ENCODE assay signal across 17 cellular contexts in the genomic region with DNA sequence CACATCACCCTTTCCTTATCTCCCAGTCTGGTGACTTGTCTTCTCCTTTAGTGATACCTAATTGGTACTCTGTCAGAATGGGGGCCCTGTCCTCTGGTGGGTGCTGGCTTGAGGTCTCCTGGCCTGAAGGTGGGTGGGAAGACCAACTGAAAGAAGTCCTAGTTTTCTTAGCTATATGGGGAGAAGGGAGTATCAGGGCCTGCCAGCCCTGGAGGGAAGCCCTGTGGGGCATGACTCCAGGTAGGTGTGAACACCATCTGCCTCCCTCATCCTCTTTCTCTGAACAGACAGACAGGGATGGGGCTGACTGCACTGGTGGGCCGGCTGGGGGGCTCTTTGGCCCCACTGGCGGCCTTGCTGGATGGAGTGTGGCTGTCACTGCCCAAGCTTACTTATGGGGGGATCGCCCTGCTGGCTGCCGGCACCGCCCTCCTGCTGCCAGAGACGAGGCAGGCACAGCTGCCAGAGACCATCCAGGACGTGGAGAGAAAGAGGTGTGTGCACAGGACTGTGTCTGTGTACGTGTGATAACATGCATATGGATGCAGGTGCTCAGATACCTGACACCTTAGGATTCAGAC. TPM values are rescaled to one million over a fixed set of nuclear protein-coding genes. Genes with fewer than 3 reads are reported as not detected.
DNase-seq lines count a peak whose midpoint lies in the region; FAIRE-seq and TF ChIP-seq lines count a peak whose summit lies in the region.
"Had no signal": no experiment of that assay in that cellular context is flagged by ENCODE, and none has a peak within 500 bp of the region (broad histone marks: within the 10 kb centered on the region; RNA-seq: fewer than 3 reads in every experiment).

No MANE protein-coding gene starts in this region.

- no peak overlapping the region for H2AFZ ChIP-seq in neural progenitor cell (replicated peaks)
- H2AFZ ChIP-seq: GM23248 had no signal

- H3K27ac ChIP-seq in neural progenitor cell (no peak overlapping the region), right atrium auricular region (no peak overlapping the region), small intestine (ENCODE audit: low read depth in 1 of 2, low read length in 1 of 2) (no peak overlapping the region)
- H3K27ac ChIP-seq: BLaER1 treated with 17β-estradiol and CSF1 and Interleukin-3, amounts not matched to agents 10 nM and 100 nM; GM23248 had no signal

- no peak overlapping the region for H3K9ac ChIP-seq in neural progenitor cell
- H3K9ac ChIP-seq: BLaER1 treated with 17β-estradiol and CSF1 and Interleukin-3, amounts not matched to agents 10 nM and 100 nM; GM23248 had no signal

- no peak overlapping the region for H3K4me2 ChIP-seq in neural progenitor cell
- H3K4me2 ChIP-seq: BLaER1 treated with 17β-estradiol and CSF1 and Interleukin-3, amounts not matched to agents 10 nM and 100 nM had no signal

- H3K4me3 Mint-ChIP-seq in neural progenitor cell = no peak overlapping the region
- H3K4me3 Mint-ChIP-seq: CD4-positive, CD25-positive, alpha-beta regulatory T cell; H9 had no signal

- H3K36me3 ChIP-seq in neural progenitor cell (no peaks in the 10 kb centered on the region), right atrium auricular region (no peaks in the 10 kb centered on the region), small intestine (ENCODE audit: control insufficient read depth in 2 of 2, insufficient read depth in 2 of 2, low read length in 2 of 2) (no peaks in the 10 kb centered on the region)
- H3K36me3 ChIP-seq: BLaER1 treated with 17β-estradiol and CSF1 and Interleukin-3, amounts not matched to agents 10 nM and 100 nM had no signal

- peaks cover 10% of the 10 kb centered on the region for H3K27me3 Mint-ChIP-seq in neural progenitor cell (ENCODE audit: insufficient read depth, low read depth)
- H3K27me3 Mint-ChIP-seq: CD4-positive, CD25-positive, alpha-beta regulatory T cell had no signal

- FAIRE-seq in urothelium cell line (lab: Jason Lieb, UNC) (peak; percentile 61), small intestine (lab: Jason Lieb, UNC) (no peak)
- FAIRE-seq: GM12891 had no signal

- peaks cover 3% of the 10 kb centered on the region for H3F3A ChIP-seq in neural progenitor cell (ENCODE audit: low read depth)

- no peaks in the 10 kb centered on the region for H3K36me3 Mint-ChIP-seq in neural progenitor cell
- H3K36me3 Mint-ChIP-seq: CD4-positive, CD25-positive, alpha-beta regulatory T cell had no signal

- peak; percentile 59 for DNase-seq in activated effector memory CD4-positive, alpha-beta T cell treated with anti-CD3 and anti-CD28 coated beads, Interleukin-2, amount 50 U/mL, for 16 hours
- no peak for DNase-seq in activated effector memory CD4-positive, alpha-beta T cell treated with Interleukin-2 at 50 U/mL for 16 hours
- DNase-seq in NCI-H69 (lab: John Stamatoyannopoulos, UW) (peak; percentile 33), neural progenitor cell (ENCODE audit: low spot score) (no peak), urothelium cell line (ENCODE audit: low spot score) (no peak), right atrium auricular region (ENCODE audit: low spot score) (no peak), UCSD-AML1 (lab: John Stamatoyannopoulos, UW; ENCODE audit: unreplicated experiment) (no peak), small intestine (no peak)
- DNase-seq: 8988T; ACHN; CD4-positive, CD25-positive, alpha-beta regulatory T cell; DMS53; GM23248; H9 had no signal

- H4K20me1 ChIP-seq in neural progenitor cell (ENCODE audit: low read depth) = no peaks in the 10 kb centered on the region
- H4K20me1 ChIP-seq: BLaER1 treated with 17β-estradiol and CSF1 and Interleukin-3, amounts not matched to agents 10 nM and 100 nM had no signal

- no peaks in the 10 kb centered on the region for H3K79me2 ChIP-seq in neural progenitor cell (ENCODE audit: low read depth)

- H3K4me1 ChIP-seq in neural progenitor cell (peaks cover 5% of the 10 kb centered on the region), right atrium auricular region (peaks cover 0 to 10% of the 10 kb centered on the region in 2 donors), small intestine (ENCODE audit: control insufficient read depth in 2 of 2, insufficient read depth in 1 of 2, low read depth in 1 of 2, low read length in 1 of 2) (peaks cover 0 to 4% of the 10 kb centered on the region in 2 donors)

- TF ChIP-seq CTCF in neural progenitor cell (IDR thresholded peaks at IDR 0.05) (no peak), right atrium auricular region (IDR thresholded peaks at IDR 0.05) (no peak)

- H3K4me3 ChIP-seq in neural progenitor cell (no peak overlapping the region), right atrium auricular region (no peak overlapping the region), small intestine (ENCODE audit: low read depth in 1 of 2, low read length in 2 of 2) (no peak overlapping the region)
- H3K4me3 ChIP-seq: BLaER1 treated with 17β-estradiol and CSF1 and Interleukin-3, amounts not matched to agents 10 nM and 100 nM; GM23248 had no signal

- peaks cover 2% of the 10 kb centered on the region for H3K4me1 Mint-ChIP-seq in neural progenitor cell

- 73 to 81% (median 76%) methylated on average over 8 of the region's 8 CpGs for WGBS in small intestine, 3 donors

- H3K9me3 Mint-ChIP-seq in neural progenitor cell = no peaks in the 10 kb centered on the region
- H3K9me3 Mint-ChIP-seq: CD4-positive, CD25-positive, alpha-beta regulatory T cell; H9 had no signal

- H3K27ac Mint-ChIP-seq in neural progenitor cell = peak overlapping the region; percentile 53
- H3K27ac Mint-ChIP-seq: CD4-positive, CD25-positive, alpha-beta regulatory T cell had no signal

- H3K9me3 ChIP-seq in neural progenitor cell (ENCODE audit: low read depth) = no peaks in the 10 kb centered on the region
- no peaks in the 10 kb centered on the region for H3K9me3 ChIP-seq in right atrium auricular region
- no peaks in the 10 kb centered on the region for H3K9me3 ChIP-seq in small intestine (ENCODE audit: control insufficient read depth, low read depth)
- H3K9me3 ChIP-seq: BLaER1 treated with 17β-estradiol and CSF1 and Interleukin-3, amounts not matched to agents 10 nM and 100 nM had no signal

- no peaks in the 10 kb centered on the region for H3K27me3 ChIP-seq in neural progenitor cell
- H3K27me3 ChIP-seq in right atrium auricular region = no peaks in the 10 kb centered on the region
- H3K27me3 ChIP-seq in small intestine (ENCODE audit: control insufficient read depth in 2 of 2, insufficient read depth in 2 of 2, low read length in 2 of 2) = no peaks in the 10 kb centered on the region

RNA-seq across cellular contexts. Expression of a gene that starts 4.8 kb away (rescaled TPM):
- 21.3 and 35.4 TPM in 2 replicates for total RNA-seq in neural progenitor cell (ENCODE audit: low replicate concordance)
- total RNA-seq in right atrium auricular region = 1 to 10 TPM in 1 of 2 donors, not detected in 1; 1.5 TPM
- polyA plus RNA-seq in small intestine = 1 to 10 TPM in 2 of 3 donors, under 1 TPM in 1; 0.89 to 2.7 (median 2.3) TPM
- total RNA-seq: GM23248, HT1080 had no signal
- polyA plus RNA-seq: GM23248 had no signal

RNA-seq across cellular contexts. Expression of a gene that starts 5.8 kb away (rescaled TPM):
- total RNA-seq in neural progenitor cell (ENCODE audit: low replicate concordance) (not detected in 2 replicates), right atrium auricular region (not detected)
- under 1 TPM in 1 of 3 donors, not detected in 2; 0.10 TPM for polyA plus RNA-seq in small intestine
- total RNA-seq: CD4-positive, CD25-positive, alpha-beta regulatory T cell; GM23248; H9; HT1080 had no signal
- polyA plus RNA-seq: CD4-positive, CD25-positive, alpha-beta regulatory T cell; GM23248 had no signal

Comparison
In these comparisons a context has a peak if more than half of its experiments do, and no peak if none do; other contexts are left out.
1. DNase-seq: peak in activated effector memory CD4-positive, alpha-beta T cell treated with anti-CD3 and anti-CD28 coated beads, Interleukin-2, amount 50 U/mL, for 16 hours (single experiment) and NCI-H69 (single experiment); none in activated effector memory CD4-positive, alpha-beta T cell treated with Interleukin-2 at 50 U/mL for 16 hours (single experiment), neural progenitor cell (single experiment), urothelium cell line (single experiment), right atrium auricular region (single experiment), UCSD-AML1 (single experiment) and small intestine (single experiment).